ENCODE assay signal across 9 cellular contexts in the genomic region with DNA sequence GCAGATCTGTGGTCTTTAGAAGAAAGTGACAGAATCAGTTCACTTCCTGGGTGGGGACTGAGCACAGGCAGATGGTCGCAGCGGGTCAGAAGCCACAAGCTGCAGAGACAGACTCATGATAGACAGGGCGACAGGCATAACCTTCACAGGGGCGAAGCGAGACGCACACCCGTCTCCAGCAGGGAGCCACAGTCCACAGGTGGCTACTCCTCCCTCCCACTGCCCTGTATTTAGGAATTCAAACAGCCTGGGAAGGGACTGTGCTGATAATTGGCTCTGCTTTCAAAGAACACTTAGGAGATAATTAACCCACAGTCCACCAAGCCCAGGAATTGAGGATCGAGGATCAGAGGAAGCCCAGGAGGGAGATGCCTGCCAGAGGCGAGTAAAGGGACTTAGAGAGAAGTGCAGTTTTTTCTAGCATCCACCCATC. TPM values are rescaled to one million over a fixed set of nuclear protein-coding genes. Genes with fewer than 3 reads are reported as not detected.
DNase-seq lines count a peak whose midpoint lies in the region; ATAC-seq and TF ChIP-seq lines count a peak whose summit lies in the region.
"Had no signal": no experiment of that assay in that cellular context is flagged by ENCODE, and none has a peak within 500 bp of the region (broad histone marks: within the 10 kb centered on the region; RNA-seq: fewer than 3 reads in every experiment).

No MANE protein-coding gene starts in this region.

- H3K4me1 Mint-ChIP-seq in stimulated activated effector memory CD8-positive, alpha-beta T cell treated with anti-CD3 and anti-CD28 coated beads, Interleukin-12 subunit alpha, Interleukin-12 subunit beta, amount 100 ng/mL, for 72 hours: peaks cover 22% of the 10 kb centered on the region

- peak overlapping the region; percentile 73 for H3K27ac Mint-ChIP-seq in stimulated activated effector memory CD8-positive, alpha-beta T cell treated with anti-CD3 and anti-CD28 coated beads, Interleukin-12 subunit alpha, Interleukin-12 subunit beta, amount 100 ng/mL, for 72 hours

- H3K9me3 Mint-ChIP-seq in stimulated activated effector memory CD8-positive, alpha-beta T cell treated with anti-CD3 and anti-CD28 coated beads, Interleukin-12 subunit alpha, Interleukin-12 subunit beta, amount 100 ng/mL, for 72 hours: no peaks in the 10 kb centered on the region

- ATAC-seq in GM18498 (IDR thresholded peaks at IDR 0.05; ENCODE audit: unreplicated experiment) (peak; percentile 64), HG02973 (IDR thresholded peaks at IDR 0.05; ENCODE audit: unreplicated experiment) (peak; percentile 47), Right ventricle myocardium superior (ENCODE audit: poor library complexity) (peak; percentile 23), HG03025 (IDR thresholded peaks at IDR 0.05; ENCODE audit: low FRiP score, unreplicated experiment) (no peak)
- ATAC-seq in stimulated activated effector memory CD8-positive, alpha-beta T cell treated with anti-CD3 and anti-CD28 coated beads, Interleukin-12 subunit alpha, Interleukin-12 subunit beta, amount 100 ng/mL, for 72 hours: peak; percentile 86

- peaks cover 6% of the 10 kb centered on the region for H3K36me3 Mint-ChIP-seq in stimulated activated effector memory CD8-positive, alpha-beta T cell treated with anti-CD3 and anti-CD28 coated beads, Interleukin-12 subunit alpha, Interleukin-12 subunit beta, amount 100 ng/mL, for 72 hours

- TF ChIP-seq POLR2A in Raji (IDR thresholded peaks at IDR 0.05; ENCODE audit: insufficient read depth, low read depth, low read length): peak; percentile 43; the same call in 1 of the 2 replicates

- H3K4me3 Mint-ChIP-seq in stimulated activated effector memory CD8-positive, alpha-beta T cell treated with anti-CD3 and anti-CD28 coated beads, Interleukin-12 subunit alpha, Interleukin-12 subunit beta, amount 100 ng/mL, for 72 hours: peak overlapping the region; percentile 54

- intact Hi-C loops in Right ventricle myocardium superior (cut with DNase I): no loop called here

- DNase-seq in Right ventricle myocardium superior: no peak
- no peak for DNase-seq in stimulated activated effector memory CD8-positive, alpha-beta T cell treated with anti-CD3 and anti-CD28 coated beads, Interleukin-12 subunit alpha, Interleukin-12 subunit beta, amount 100 ng/mL, for 72 hours (ENCODE audit: low spot score in 2 of 2)
- DNase-seq in CD1c-positive myeloid dendritic cell (ENCODE audit: extremely low spot score): no peak
- no peak for DNase-seq in NCI-H226

RNA-seq across cellular contexts. Expression of gene RFX2, which starts 23.2 kb away (rescaled TPM):
- total RNA-seq in Right ventricle myocardium superior: 8.3 TPM

RNA-seq across cellular contexts. Expression of gene ACSBG2, which starts 48.4 kb away (rescaled TPM):
- not detected for total RNA-seq in Right ventricle myocardium superior
- total RNA-seq: liver had no signal
